In genomic region chr4:107444-108429, GRCh38 we compare ENCODE assay signal across 15 cellular contexts. TPM values are rescaled to one million over a fixed set of nuclear protein-coding genes. Genes with fewer than 3 reads are reported as not detected.
DNase-seq lines count a peak whose midpoint lies in the region; ATAC-seq and TF ChIP-seq lines count a peak whose summit lies in the region.
"Had no signal": no experiment of that assay in that cellular context is flagged by ENCODE, and none has a peak within 500 bp of the region (broad histone marks: within the 10 kb centered on the region; RNA-seq: fewer than 3 reads in every experiment).

No MANE protein-coding gene starts in this region.

- ATAC-seq in WTC11 = peak; percentile 77
- ATAC-seq in right cardiac atrium = peak in 1 of 2 donors; percentile 31
- ATAC-seq in omental fat pad (ENCODE audit: low FRiP score) = no peak
- no peak for ATAC-seq in HG03342 (IDR thresholded peaks at IDR 0.05; ENCODE audit: unreplicated experiment)
- ATAC-seq: activated T-helper 17 cell treated with anti-CD3 and anti-CD28 coated beads, Interleukin-2, amount 50 U/mL, for 72 hours had no signal

- peak overlapping the region; percentile 74 for H3K4me2 ChIP-seq in parathyroid adenoma (ENCODE audit: low read length)

- H3K9me3 ChIP-seq in right cardiac atrium (ENCODE audit: control insufficient read depth, low read length) (peaks cover 5% of the 10 kb centered on the region), parathyroid adenoma (ENCODE audit: control insufficient read depth, low read length) (no peaks in the 10 kb centered on the region)

- no peaks in the 10 kb centered on the region for H3K79me2 ChIP-seq in parathyroid adenoma

- H3K36me3 Mint-ChIP-seq in WTC11 (peaks cover 2% of the 10 kb centered on the region; the same call in 1 of the 2 replicates), HFFc6 (ENCODE audit: low read depth) (peaks cover 34% of the 10 kb centered on the region)
- peaks cover 45% of the 10 kb centered on the region for H3K36me3 Mint-ChIP-seq in activated CD4-positive, alpha-beta memory T cell treated with anti-CD3 and anti-CD28 coated beads for 36 hours

- H3K27ac ChIP-seq in right cardiac atrium (ENCODE audit: low read length) (no peak overlapping the region), parathyroid adenoma (no peak overlapping the region)
- H3K27ac ChIP-seq: esophagus squamous epithelium had no signal

- H3K27me3 ChIP-seq in right cardiac atrium (ENCODE audit: control insufficient read depth, insufficient read depth) (no peaks in the 10 kb centered on the region), parathyroid adenoma (ENCODE audit: control insufficient read depth, insufficient read depth, low read length) (no peaks in the 10 kb centered on the region)

- H3K4me3 ChIP-seq in right cardiac atrium (ENCODE audit: low read length) (peak overlapping the region; percentile 8), parathyroid adenoma (ENCODE audit: low read depth, low read length) (peak overlapping the region; percentile 33)

- CTCF ChIA-PET in WTC11 (lab: Charles Lee) = interaction anchor here (0.5 to 0.8 kb wide), 3 partner anchors 17 to 80 kb away, joined by 3 read pairs; partner anchors contain the start of gene ZNF718
- CTCF ChIA-PET in activated CD4-positive, alpha-beta memory T cell treated with anti-CD3 and anti-CD28 coated beads for 36 hours (lab: Charles Lee) = no interaction called here

- H3K4me1 ChIP-seq in right cardiac atrium (ENCODE audit: control insufficient read depth, insufficient read depth, low read length) (no peaks in the 10 kb centered on the region), parathyroid adenoma (no peaks in the 10 kb centered on the region)

- H3K27me3 Mint-ChIP-seq in WTC11 (ENCODE audit: low read depth) (peaks cover 98% of the 10 kb centered on the region), HFFc6 (ENCODE audit: insufficient read depth) (peaks cover 7% of the 10 kb centered on the region)
- H3K27me3 Mint-ChIP-seq in activated CD4-positive, alpha-beta memory T cell treated with anti-CD3 and anti-CD28 coated beads for 36 hours = peaks cover 49% of the 10 kb centered on the region

- no peaks in the 10 kb centered on the region for H3K36me3 ChIP-seq in parathyroid adenoma (ENCODE audit: control insufficient read depth, insufficient read depth, low read length)
- H3K36me3 ChIP-seq: esophagus squamous epithelium had no signal

- POLR2A ChIA-PET in WTC11 (lab: Charles Lee) = interaction anchor here (1.9 kb wide), 1 partner anchor 17 kb away, joined by 7 read pairs; the partner anchor contains the start of gene ZNF718
- POLR2A ChIA-PET in activated CD4-positive, alpha-beta memory T cell treated with anti-CD3 and anti-CD28 coated beads for 36 hours (lab: Charles Lee) = no interaction called here

- H3K4me3 Mint-ChIP-seq in WTC11 = peak overlapping the region; percentile 66
- no peak overlapping the region for H3K4me3 Mint-ChIP-seq in activated CD4-positive, alpha-beta memory T cell treated with anti-CD3 and anti-CD28 coated beads for 36 hours
- no peak overlapping the region for H3K4me3 Mint-ChIP-seq in HFFc6
- H3K4me3 Mint-ChIP-seq: activated CD4-positive, alpha-beta T cell treated with anti-CD3 and anti-CD28 coated beads, Interleukin-2, amount 10 ng/mL, durations not matched to agents 7 days and 5 days; activated T-helper 17 cell treated with anti-CD3 and anti-CD28 coated beads, Interleukin-2, amount 50 U/mL, for 72 hours; nephron had no signal

- H2AFZ ChIP-seq in parathyroid adenoma = no peak overlapping the region

- no peak for TF ChIP-seq CTCF in WTC11 (IDR thresholded peaks at IDR 0.05)
- no peak for TF ChIP-seq CTCF in parathyroid adenoma (IDR thresholded peaks at IDR 0.05)
- TF ChIP-seq CTCF in omental fat pad (IDR thresholded peaks at IDR 0.05) = no peak
- no peak for TF ChIP-seq CTCF in HFFc6 (IDR thresholded peaks at IDR 0.05)

- H3K4me1 Mint-ChIP-seq in WTC11 (peaks cover 8% of the 10 kb centered on the region), HFFc6 (ENCODE audit: low read depth) (no peaks in the 10 kb centered on the region)
- H3K4me1 Mint-ChIP-seq in activated CD4-positive, alpha-beta memory T cell treated with anti-CD3 and anti-CD28 coated beads for 36 hours (ENCODE audit: low read depth) = no peaks in the 10 kb centered on the region
- H3K4me1 Mint-ChIP-seq: activated CD4-positive, alpha-beta T cell treated with anti-CD3 and anti-CD28 coated beads, Interleukin-2, amount 10 ng/mL, durations not matched to agents 7 days and 5 days; activated T-helper 17 cell treated with anti-CD3 and anti-CD28 coated beads, Interleukin-2, amount 50 U/mL, for 72 hours; nephron had no signal

- H3K9ac ChIP-seq in parathyroid adenoma = no peak overlapping the region

- WGBS in right cardiac atrium = 5% methylated on average over 91 of the region's 91 CpGs

- H3K27ac Mint-ChIP-seq in WTC11 (no peak overlapping the region), HFFc6 (no peak overlapping the region)
- no peak overlapping the region for H3K27ac Mint-ChIP-seq in activated CD4-positive, alpha-beta memory T cell treated with anti-CD3 and anti-CD28 coated beads for 36 hours
- H3K27ac Mint-ChIP-seq: activated CD4-positive, alpha-beta T cell treated with anti-CD3 and anti-CD28 coated beads, Interleukin-2, amount 10 ng/mL, durations not matched to agents 7 days and 5 days; activated T-helper 17 cell treated with anti-CD3 and anti-CD28 coated beads, Interleukin-2, amount 50 U/mL, for 72 hours; nephron had no signal

- intact Hi-C loops in right cardiac atrium (cut with DNase I) = no loop called here
- intact Hi-C loops in activated CD4-positive, alpha-beta memory T cell treated with anti-CD3 and anti-CD28 coated beads for 36 hours (cut with micrococcal nuclease) = no loop called here

- peaks cover 12% of the 10 kb centered on the region for H3K9me3 Mint-ChIP-seq in WTC11
- H3K9me3 Mint-ChIP-seq in activated CD4-positive, alpha-beta memory T cell treated with anti-CD3 and anti-CD28 coated beads for 36 hours = peaks cover 62% of the 10 kb centered on the region
- H3K9me3 Mint-ChIP-seq in HFFc6 = peaks cover 75% of the 10 kb centered on the region

- DNase-seq in COLO668 (lab: John Stamatoyannopoulos, UW; ENCODE audit: unreplicated experiment) = peak; percentile 44
- DNase-seq in WTC11 (ENCODE audit: low spot score) = peak; percentile 51
- peak in 1 of 3 donors; percentile 50 for DNase-seq in right cardiac atrium
- no peak for DNase-seq in activated CD4-positive, alpha-beta memory T cell treated with anti-CD3 and anti-CD28 coated beads for 36 hours
- DNase-seq in omental fat pad (ENCODE audit: low spot score) = no peak
- no peak for DNase-seq in HFFc6
- DNase-seq: activated CD4-positive, alpha-beta T cell treated with anti-CD3 and anti-CD28 coated beads, Interleukin-2, amount 10 ng/mL, durations not matched to agents 7 days and 5 days; DND-41; esophagus squamous epithelium; KG1; NCI-H2029 had no signal

TF ChIP-seq in WTC11, 78 proteins besides CTCF, POLR2A, EP300 and RAD21 (continues in another document):
- no peak for TF ChIP-seq FOXP4 (CRISPR knock-in tag; IDR thresholded peaks at IDR 0.05)
- 0 out of 2 replicates have a peak, but pooled peaks have one; percentile 37 for TF ChIP-seq JUN (CRISPR knock-in tag; IDR thresholded peaks at IDR 0.05)
- TF ChIP-seq CDX4 (CRISPR knock-in tag; IDR thresholded peaks at IDR 0.05; ENCODE audit: borderline replicate concordance) = no peak
- TF ChIP-seq MXD4 (CRISPR knock-in tag; IDR thresholded peaks at IDR 0.05; ENCODE audit: borderline replicate concordance) = no peak
- no peak for TF ChIP-seq NR3C1 (CRISPR knock-in tag; conservative IDR thresholded peaks at IDR 0.05; ENCODE audit: low read depth)

RNA-seq across cellular contexts. Expression of gene ZNF718, which starts 16.6 kb away (rescaled TPM):
- total RNA-seq in WTC11 (2021) (11.8 to 12.5 TPM (median 12.0 TPM) in 3 replicates), right cardiac atrium (1 to 10 TPM; 3.6 to 7.9 (median 5.0) TPM), omental fat pad (10 to 100 TPM in 1 of 4 donors, 1 to 10 TPM in 3; 3.6 to 14.7 (median 4.6) TPM)
- polyA plus RNA-seq in right cardiac atrium = 1.7 TPM
- 1 to 10 TPM; 7.7 TPM for total RNA-seq in activated CD4-positive, alpha-beta memory T cell treated with anti-CD3 and anti-CD28 coated beads for 36 hours
- total RNA-seq in HFFc6 (2021; fragmentation: NEBNext Ultra II Directional; extraction: Animal tissue kit (Norgen Biotek cat#: 25700)) = 1 to 10 TPM in 2 of 6 experiments, under 1 TPM in 4; 0.53 to 2.1 (median 0.66) TPM

RNA-seq across cellular contexts. Expression of gene ZNF595, which starts 54.6 kb away (rescaled TPM):
- total RNA-seq in WTC11 (2021) = 17.5 to 24.5 TPM (median 19.4 TPM) in 3 replicates
- 10 to 100 TPM in 2 of 4 donors, 1 to 10 TPM in 2; 8.3 to 21.6 (median 11.8) TPM for total RNA-seq in right cardiac atrium
- 4.4 TPM for polyA plus RNA-seq in right cardiac atrium
- total RNA-seq in activated CD4-positive, alpha-beta memory T cell treated with anti-CD3 and anti-CD28 coated beads for 36 hours = 1 to 10 TPM; 6.9 to 7.4 TPM
- total RNA-seq in omental fat pad = 10 to 100 TPM; 17.6 to 34.1 (median 25.1) TPM
- total RNA-seq in HFFc6 (2021; fragmentation: NEBNext Ultra II Directional; extraction: Animal tissue kit (Norgen Biotek cat#: 25700)) = 1 to 10 TPM; 3.7 to 5.9 (median 4.7) TPM

Comparison
In these comparisons a context has a peak if more than half of its experiments do, and no peak if none do; other contexts are left out.
1. DNase-seq: peak in COLO668 (single experiment) and WTC11 (single experiment); none in activated CD4-positive, alpha-beta memory T cell treated with anti-CD3 and anti-CD28 coated beads for 36 hours (single experiment), omental fat pad (single experiment) and HFFc6 (single experiment).